In genomic region chr9:4740623-4741364, GRCh38 we compare ENCODE assay signal across 8 cellular contexts. TPM values are rescaled to one million over a fixed set of nuclear protein-coding genes. Genes with fewer than 3 reads are reported as not detected.
DNase-seq lines count a peak whose midpoint lies in the region; ATAC-seq and TF ChIP-seq lines count a peak whose summit lies in the region.

Gene AK3, minus strand, starts transcription at chr9:4741202. Its CDS starts 115 bp downstream, at chr9:4741087.

- H3K27me3 ChIP-seq in heart left ventricle (no peaks in the 10 kb centered on the region), upper lobe of left lung (no peaks in the 10 kb centered on the region)

- peak within 1 kb of the TSS; percentile 78 for H3K27ac ChIP-seq in adipose tissue (ENCODE audit: low read depth, low read length)
- peak within 1 kb of the TSS; percentile 90 to 97 (median 94) for H3K27ac ChIP-seq in heart left ventricle
- peak within 1 kb of the TSS; percentile 84 to 98 (median 96) for H3K27ac ChIP-seq in upper lobe of left lung

- peak; percentile 71 for DNase-seq in HFFc6
- peak; percentile 90 for DNase-seq in NAMALWA (ENCODE audit: low spot score)
- DNase-seq in T-helper 1 cell, result peak; percentile 72 to 88 (median 80)
- DNase-seq in heart left ventricle, result peak; percentile 91 to 94 (median 93)
- DNase-seq in posterior vena cava (ENCODE audit: low spot score), result peak; percentile 96
- peak; percentile 92 to 96 for DNase-seq in upper lobe of left lung

- H3K9me3 Mint-ChIP-seq in HFFc6, result no peaks in the 10 kb centered on the region

- TF ChIP-seq CTCF in GM12873 (IDR thresholded peaks at IDR 0.05; ENCODE audit: insufficient read depth, low read depth, low read length, missing control alignments), result peak; percentile 38
- peak; percentile 39; the same call in 1 of the 2 replicates for TF ChIP-seq CTCF in HFFc6 (IDR thresholded peaks at IDR 0.05)
- peak in 10 of 12 donors; percentile 16 to 60 (median 34) for TF ChIP-seq CTCF in heart left ventricle (IDR thresholded peaks at IDR 0.05)
- TF ChIP-seq CTCF in upper lobe of left lung (IDR thresholded peaks at IDR 0.05), result peak in 5 of 6 experiments; percentile 14 to 34 (median 19)

- no peaks in the 10 kb centered on the region for H3K27me3 Mint-ChIP-seq in HFFc6 (ENCODE audit: insufficient read depth)

- H3K36me3 ChIP-seq in heart left ventricle (no peaks in the 10 kb centered on the region), upper lobe of left lung (no peaks in the 10 kb centered on the region)

- peak in 1 of 2 donors; percentile 87 for TF ChIP-seq POLR2A in heart left ventricle (IDR thresholded peaks at IDR 0.05)
- peak in 3 of 4 donors; percentile 81 to 93 (median 90) for TF ChIP-seq POLR2A in upper lobe of left lung (IDR thresholded peaks at IDR 0.05)

- peaks cover 33% of the 10 kb centered on the region for H3K4me1 Mint-ChIP-seq in HFFc6 (ENCODE audit: low read depth)

- no peaks in the 10 kb centered on the region for H3K36me3 Mint-ChIP-seq in HFFc6 (ENCODE audit: low read depth)

- WGBS in adipose tissue, 3 donors, result 0 to 1% (median 1%) methylated on average over 46 to 82 of the region's 84 CpGs
- WGBS in heart left ventricle, 4 donors, result 0 to 2% (median 0%) methylated on average over 62 to 84 of the region's 84 CpGs
- WGBS in upper lobe of left lung, 2 donors, result 1% methylated on average over 15 to 25 of the region's 84 CpGs

- H3K4me3 ChIP-seq in heart left ventricle (peak within 1 kb of the TSS; percentile 54 to 98 (median 89)), upper lobe of left lung (peak within 1 kb of the TSS; percentile 87 to 97 (median 92))

- ATAC-seq in heart left ventricle (peak; percentile 89 to 95 (median 93)), upper lobe of left lung (ENCODE audit: low FRiP score in 2 of 2) (peak; percentile 95 to 98)

- peak within 1 kb of the TSS; percentile 77 for H3K27ac Mint-ChIP-seq in HFFc6

- intact Hi-C loops in heart left ventricle (cut with DNase I) (loop anchor here in 5 of 10 donors (1.0 to 10.0 kb wide), 7 partner anchors 54 to 704 kb away; partner anchors contain the start of genes PLPP6 (in 3 of the 5), CDC37L1 (in 2 of the 5), RCL1 (in 2 of the 5) and PLGRKT (in 1 of the 5)), posterior vena cava (cut with DNase I) (no loop called here)

- no peaks in the 10 kb centered on the region for H3K9me3 ChIP-seq in heart left ventricle
- no peaks in the 10 kb centered on the region for H3K9me3 ChIP-seq in upper lobe of left lung

- peaks cover 0 to 29% (median 15%) of the 10 kb centered on the region in 12 donors for H3K4me1 ChIP-seq in heart left ventricle
- peaks cover 10 to 29% (median 21%) of the 10 kb centered on the region in 4 donors for H3K4me1 ChIP-seq in upper lobe of left lung

- TF ChIP-seq EP300 in upper lobe of left lung (IDR thresholded peaks at IDR 0.05), result no peak

- H3K4me3 Mint-ChIP-seq in HFFc6, result peak within 1 kb of the TSS; percentile 91

RNA-seq across cellular contexts. Expression of gene AK3, which starts in this region (rescaled TPM):
- 10 to 100 TPM; 42.2 to 46.0 (median 43.5) TPM for total RNA-seq in HFFc6 (2021; fragmentation: NEBNext Ultra II Directional; extraction: Animal tissue kit (Norgen Biotek cat#: 25700))
- polyA plus RNA-seq in adipose tissue, result 10 to 100 TPM; 18.0 to 56.5 (median 49.0) TPM
- total RNA-seq in heart left ventricle, result 100 to 1,000 TPM; 117 to 231 (median 159) TPM
- polyA plus RNA-seq in heart left ventricle, result 10 to 100 TPM; 47.8 to 49.1 TPM
- 10 to 100 TPM; 48.4 to 50.8 TPM for total RNA-seq in posterior vena cava
- total RNA-seq in upper lobe of left lung, result 10 to 100 TPM; 33.2 to 81.2 (median 51.7) TPM

Comparison
In these comparisons a context has a peak if more than half of its experiments do, and no peak if none do; other contexts are left out.
1. Peak in every context shown above with its lines: DNase-seq, ATAC-seq, H3K4me3 ChIP-seq and H3K27ac ChIP-seq.